Comparison of ENCODE assay signal across 23 cellular contexts in genomic region chr7:34622182-34622581, GRCh38. TPM values are rescaled to one million over a fixed set of nuclear protein-coding genes. Genes with fewer than 3 reads are reported as not detected.
"Had no signal": no experiment of that assay in that cellular context is flagged by ENCODE, and none has a peak within 500 bp of the region (broad histone marks: within the 10 kb centered on the region; RNA-seq: fewer than 3 reads in every experiment).

No MANE protein-coding gene starts in this region.

- ATAC-seq: activated CD8-positive, alpha-beta T cell treated with anti-CD3 and anti-CD28 coated beads, Interleukin-2, amount 10 ng/mL, durations not matched to agents 7 days and 5 days; activated naive CD8-positive, alpha-beta T cell treated with anti-CD3 and anti-CD28 coated beads, Interleukin-2, amount 50 U/mL, for 24 hours; left lung; natural killer cell; pancreas; right cardiac atrium had no signal

- H3K36me3 ChIP-seq: heart right ventricle, left lung, pancreas, thyroid gland had no signal

- DNase-seq: activated CD4-positive, alpha-beta T cell treated with anti-CD3 and anti-CD28 coated beads, Interleukin-2, amount 50 U/mL, for 1 hour; activated CD4-positive, CD25-positive, alpha-beta regulatory T cell treated with anti-CD3 and anti-CD28 coated beads, Interleukin-2, amount 50 U/mL, for 72 hours; activated CD8-positive, alpha-beta T cell treated with anti-CD3 and anti-CD28 coated beads, Interleukin-2, amount 10 ng/mL, durations not matched to agents 7 days and 5 days; activated gamma-delta T cell; activated naive CD4-positive, alpha-beta T cell treated with anti-CD3 and anti-CD28 coated beads, Interleukin-2, amount 50 U/mL, for 16 hours; activated naive CD8-positive, alpha-beta T cell treated with anti-CD3 and anti-CD28 coated beads, Interleukin-2, amount 50 U/mL, for 24 hours; foreskin fibroblast; heart right ventricle; kidney; natural killer cell; right cardiac atrium; stimulated activated CD4-positive, alpha-beta T cell treated with anti-CD3 and anti-CD28 coated beads, Interleukin-4, amount 100 ng/mL, for 24 hours; substantia nigra; thyroid gland had no signal

- H3K27me3 ChIP-seq: heart right ventricle, left lung, pancreas, thyroid gland had no signal

- H3K27ac ChIP-seq: heart right ventricle, left lung, pancreas, thyroid gland, VCaP had no signal

- H3K27ac Mint-ChIP-seq: activated CD8-positive, alpha-beta T cell treated with anti-CD3 and anti-CD28 coated beads, Interleukin-2, amount 10 ng/mL, durations not matched to agents 7 days and 5 days; activated naive CD8-positive, alpha-beta T cell treated with anti-CD3 and anti-CD28 coated beads, Interleukin-2, amount 50 U/mL, for 24 hours; activated T-helper 1 cell treated with anti-CD3 and anti-CD28 coated beads, Interleukin-12 subunit alpha, Interleukin-12 subunit beta, Interleukin-2, Interleukin-4 antibody, amounts not matched to agents 30 ng/mL and 10 ng/mL and 1 ng/mL, durations not matched to agents 14 hours and 24 hours and 36 hours; brain; mesothelial cell of epicardium; natural killer cell; stimulated activated naive CD8-positive, alpha-beta T cell treated with anti-CD3 and anti-CD28 coated beads, Interleukin-15, Interleukin-2, amounts not matched to agents 100 ng/mL and 50 ng/mL, for 24 hours had no signal

- H3K4me1 ChIP-seq: left lung, pancreas, thyroid gland had no signal

- H3K9me3 ChIP-seq: heart right ventricle, left lung, pancreas, thyroid gland had no signal

- H3K9me3 Mint-ChIP-seq: activated naive CD8-positive, alpha-beta T cell treated with anti-CD3 and anti-CD28 coated beads, Interleukin-2, amount 50 U/mL, for 24 hours; activated T-helper 1 cell treated with anti-CD3 and anti-CD28 coated beads, Interleukin-12 subunit alpha, Interleukin-12 subunit beta, Interleukin-2, Interleukin-4 antibody, amounts not matched to agents 30 ng/mL and 10 ng/mL and 1 ng/mL, durations not matched to agents 14 hours and 24 hours and 36 hours; brain; mesothelial cell of epicardium; stimulated activated naive CD8-positive, alpha-beta T cell treated with anti-CD3 and anti-CD28 coated beads, Interleukin-15, Interleukin-2, amounts not matched to agents 100 ng/mL and 50 ng/mL, for 24 hours had no signal

- H3K4me3 Mint-ChIP-seq: activated CD8-positive, alpha-beta T cell treated with anti-CD3 and anti-CD28 coated beads, Interleukin-2, amount 10 ng/mL, durations not matched to agents 7 days and 5 days; activated naive CD8-positive, alpha-beta T cell treated with anti-CD3 and anti-CD28 coated beads, Interleukin-2, amount 50 U/mL, for 24 hours; activated T-helper 1 cell treated with anti-CD3 and anti-CD28 coated beads, Interleukin-12 subunit alpha, Interleukin-12 subunit beta, Interleukin-2, Interleukin-4 antibody, amounts not matched to agents 30 ng/mL and 10 ng/mL and 1 ng/mL, durations not matched to agents 14 hours and 24 hours and 36 hours; brain; mesothelial cell of epicardium; natural killer cell; stimulated activated naive CD8-positive, alpha-beta T cell treated with anti-CD3 and anti-CD28 coated beads, Interleukin-15, Interleukin-2, amounts not matched to agents 100 ng/mL and 50 ng/mL, for 24 hours had no signal

- H3K4me1 Mint-ChIP-seq: activated naive CD8-positive, alpha-beta T cell treated with anti-CD3 and anti-CD28 coated beads, Interleukin-2, amount 50 U/mL, for 24 hours; brain; mesothelial cell of epicardium; natural killer cell had no signal

- H3K4me3 ChIP-seq: heart right ventricle, left lung, lung, pancreas, thyroid gland had no signal

- H3K36me3 Mint-ChIP-seq: brain, mesothelial cell of epicardium, natural killer cell had no signal

RNA-seq across cellular contexts. Expression of gene NPSR1, which starts 35.8 kb away (rescaled TPM):
- polyA plus RNA-seq: fibroblast of lung, heart right ventricle, lung, pancreas, right cardiac atrium had no signal
